In the genomic region with DNA sequence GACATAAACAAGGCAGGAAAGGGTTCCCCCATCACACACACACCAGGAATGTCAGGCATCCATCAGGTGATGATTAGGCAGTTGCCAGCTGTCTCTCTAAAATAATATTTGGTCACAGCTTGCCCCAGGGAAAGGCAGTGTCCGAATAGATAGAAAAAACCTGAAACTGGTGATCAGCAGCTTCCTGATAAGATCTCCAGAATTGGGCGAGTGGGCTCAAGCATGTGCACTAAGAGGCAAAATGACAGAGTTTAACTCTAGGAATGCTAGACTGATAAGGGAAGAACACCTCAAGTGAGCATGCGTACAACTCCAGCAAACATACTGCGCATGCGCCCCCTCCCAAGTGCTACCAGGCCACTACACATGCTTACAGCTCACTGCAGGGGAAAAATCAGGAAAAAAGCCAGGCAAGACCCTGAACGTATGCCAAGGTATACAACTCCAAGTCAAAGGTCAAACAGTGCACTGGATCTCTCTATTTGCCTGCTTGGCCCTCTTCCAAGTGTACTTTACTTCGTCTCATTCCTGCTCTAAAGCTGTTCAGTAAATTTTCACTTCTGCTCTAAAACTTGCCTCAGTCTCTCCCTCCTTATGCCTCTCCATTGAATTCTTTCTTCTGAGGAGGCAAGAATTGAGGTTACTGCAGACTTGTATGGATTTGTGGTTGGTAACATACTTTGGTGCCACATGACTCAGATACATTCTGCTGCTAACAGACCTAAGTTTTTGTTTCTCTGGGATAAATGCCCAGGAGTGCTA, we compare ENCODE assay signal across 12 cellular contexts.
DNase-seq lines count a peak whose midpoint lies in the region; ATAC-seq and TF ChIP-seq lines count a peak whose summit lies in the region.
"Had no signal": no experiment of that assay in that cellular context is flagged by ENCODE, and none has a peak within 500 bp of the region (broad histone marks: within the 10 kb centered on the region; RNA-seq: fewer than 3 reads in every experiment).

No MANE protein-coding gene starts in this region.

- peak; percentile 36; the same call in 1 of the 3 replicates for ATAC-seq in RWPE2 (ENCODE audit: low read depth)
- no peak for ATAC-seq in GM18511 (IDR thresholded peaks at IDR 0.05; ENCODE audit: unreplicated experiment)
- no peak for ATAC-seq in HG03108 (IDR thresholded peaks at IDR 0.05; ENCODE audit: unreplicated experiment)

- no peak overlapping the region for H3K18ac ChIP-seq in trophoblast cell (ENCODE audit: low read length)

- WGBS in trophoblast cell (ENCODE audit: extremely low coverage, insufficient coverage, insufficient read length), result no CpG with 5 or more reads among the region's 7 CpGs
- 79 to 91% (median 84%) methylated on average over 7 of the region's 7 CpGs for WGBS in spleen, 5 donors

- no peak overlapping the region for H4K8ac ChIP-seq in trophoblast cell (ENCODE audit: low read depth, low read length)

- H3K4me2 ChIP-seq in fibroblast of lung (ENCODE audit: extremely low read depth, insufficient read depth, low read length) (no peak overlapping the region), trophoblast cell (ENCODE audit: low read length) (no peak overlapping the region)

- no peak overlapping the region for H4K91ac ChIP-seq in trophoblast cell (ENCODE audit: low read depth, low read length)

- H3K27me3 ChIP-seq in RWPE2 (ENCODE audit: insufficient read depth, poor library complexity, severe bottlenecking), result no peaks in the 10 kb centered on the region
- H3K27me3 ChIP-seq in fibroblast of lung (ENCODE audit: control insufficient read depth, insufficient read depth, low read length), result no peaks in the 10 kb centered on the region
- no peaks in the 10 kb centered on the region for H3K27me3 ChIP-seq in trophoblast cell (ENCODE audit: insufficient read depth, low read length)
- no peaks in the 10 kb centered on the region for H3K27me3 ChIP-seq in spleen (replicated peaks in 1 of 7)

- H3K36me3 ChIP-seq in RWPE2 (ENCODE audit: low read depth) (no peaks in the 10 kb centered on the region), fibroblast of lung (ENCODE audit: control insufficient read depth, insufficient read depth, low read length) (no peaks in the 10 kb centered on the region), trophoblast cell (ENCODE audit: control insufficient read depth in 1 of 2, insufficient read depth in 2 of 2, low read length in 2 of 2) (no peaks in the 10 kb centered on the region), spleen (no peaks in the 10 kb centered on the region)
- H3K36me3 ChIP-seq: WERI-Rb-1 had no signal

- H3K4me1 ChIP-seq in RWPE2 (ENCODE audit: insufficient read depth, poor library complexity, severe bottlenecking), result no peaks in the 10 kb centered on the region
- no peaks in the 10 kb centered on the region for H3K4me1 ChIP-seq in fibroblast of lung (ENCODE audit: control insufficient read depth, extremely low read depth, insufficient read depth, low read length)
- no peaks in the 10 kb centered on the region for H3K4me1 ChIP-seq in trophoblast cell (ENCODE audit: control insufficient read depth in 1 of 2, insufficient read depth in 2 of 2, low read length in 2 of 2)
- no peaks in the 10 kb centered on the region for H3K4me1 ChIP-seq in spleen

- H3K4ac ChIP-seq in trophoblast cell (ENCODE audit: low read depth, low read length), result no peak overlapping the region

- no peak overlapping the region for H2BK5ac ChIP-seq in trophoblast cell (ENCODE audit: low read depth, low read length, poor library complexity)

- H2AK5ac ChIP-seq in trophoblast cell (ENCODE audit: low read length), result no peak overlapping the region

- no peak for TF ChIP-seq CTCF in RWPE2 (IDR thresholded peaks at IDR 0.05; ENCODE audit: poor library complexity, severe bottlenecking)
- TF ChIP-seq CTCF in fibroblast of lung (conservative IDR thresholded peaks at IDR 0.05 in 1 of 2, IDR thresholded peaks at IDR 0.05 in 1 of 2; ENCODE audit: low read depth in 1 of 2, low read length in 2 of 2), result no peak
- TF ChIP-seq CTCF in spleen (IDR thresholded peaks at IDR 0.05 in 8 of 11, conservative IDR thresholded peaks at IDR 0.05 in 3 of 11), result no peak

- H3K79me2 ChIP-seq in fibroblast of lung (ENCODE audit: control insufficient read depth, insufficient read depth, low read length) (no peaks in the 10 kb centered on the region), trophoblast cell (ENCODE audit: control insufficient read depth, insufficient read depth, low read length, poor library complexity) (no peaks in the 10 kb centered on the region)

- intact Hi-C loops in spleen (cut with DNase I; ENCODE audit: low total_unique reads), result no loop called here

- no peaks in the 10 kb centered on the region for H3K79me1 ChIP-seq in trophoblast cell (ENCODE audit: low read length)

- H3K14ac ChIP-seq in trophoblast cell (ENCODE audit: low read length), result no peak overlapping the region

- no peak overlapping the region for H3K27ac ChIP-seq in RWPE2 (ENCODE audit: poor library complexity, severe bottlenecking)
- no peak overlapping the region for H3K27ac ChIP-seq in fibroblast of lung (ENCODE audit: insufficient read depth, low read length)
- H3K27ac ChIP-seq in trophoblast cell (ENCODE audit: low read depth, low read length), result no peak overlapping the region
- H3K27ac ChIP-seq in spleen, result no peak overlapping the region
- H3K27ac ChIP-seq: WERI-Rb-1 had no signal

- H2AFZ ChIP-seq in fibroblast of lung (ENCODE audit: low read length), result no peak overlapping the region
- H2AFZ ChIP-seq in trophoblast cell (ENCODE audit: insufficient read depth, low read length, poor library complexity), result no peak overlapping the region

- H2BK120ac ChIP-seq in trophoblast cell (ENCODE audit: insufficient read depth, low read length, poor library complexity), result no peak overlapping the region

- H3K9me3 ChIP-seq in RWPE2 (ENCODE audit: severe bottlenecking) (no peaks in the 10 kb centered on the region), fibroblast of lung (ENCODE audit: control insufficient read depth, insufficient read depth, low read depth, low read length) (no peaks in the 10 kb centered on the region), trophoblast cell (ENCODE audit: insufficient read depth, low read depth, low read length) (peaks cover 5% of the 10 kb centered on the region), spleen (peaks cover under 1 to 45% (median 34%) of the 10 kb centered on the region in 8 donors)

- H3K23ac ChIP-seq in trophoblast cell (ENCODE audit: low read length), result no peak overlapping the region

- no peak for TF ChIP-seq POLR2A in spleen (IDR thresholded peaks at IDR 0.05)

- DNase-seq in LHCN-M2 (ENCODE audit: low read depth) (peak; percentile 5), RWPE2 (ENCODE audit: low spot score) (no peak), fibroblast of lung (ENCODE audit: low read depth in 2 of 2) (peak; percentile 27 to 54), trophoblast cell (peak; percentile 95 to 98), spleen (no peak), NCI-H510A treated with DMSO at 0.1 percent for 48 hours (lab: John Stamatoyannopoulos, UW) (no peak)
- DNase-seq: activated CD4-positive, alpha-beta memory T cell treated with anti-CD3 and anti-CD28 coated beads, Interleukin-2, amount 10 ng/mL, durations not matched to agents 7 days and 5 days; central memory CD4-positive, alpha-beta T cell; NCI-H226; WERI-Rb-1 had no signal

- H4K12ac ChIP-seq in trophoblast cell (ENCODE audit: low read depth, low read length), result no peak overlapping the region

- no peaks in the 10 kb centered on the region for H4K20me1 ChIP-seq in fibroblast of lung (ENCODE audit: control insufficient read depth, extremely low read depth, insufficient read depth, low read length)

- H3K9ac ChIP-seq in fibroblast of lung (ENCODE audit: insufficient read depth, low read length) (no peak overlapping the region), trophoblast cell (ENCODE audit: low read length) (no peak overlapping the region)

- H3K4me3 ChIP-seq in RWPE2 (ENCODE audit: severe bottlenecking) (no peak overlapping the region), fibroblast of lung (replicated peaks in 1 of 4; ENCODE audit: control extremely low read depth in 1 of 4, insufficient read depth in 1 of 4, low read depth in 3 of 4, low read length in 4 of 4) (no peak overlapping the region), trophoblast cell (ENCODE audit: low read depth, low read length) (no peak overlapping the region), spleen (no peak overlapping the region)

- no peak overlapping the region for H2BK12ac ChIP-seq in trophoblast cell (ENCODE audit: low read length)

Comparison
In these comparisons a context has a peak if more than half of its experiments do, and no peak if none do; other contexts are left out.
1. DNase-seq: peak in LHCN-M2 (single experiment), fibroblast of lung (2 of 2) and trophoblast cell (2 of 2); none in RWPE2 (single experiment), spleen (single experiment) and NCI-H510A treated with DMSO at 0.1 percent for 48 hours (single experiment).